In the genomic region with DNA sequence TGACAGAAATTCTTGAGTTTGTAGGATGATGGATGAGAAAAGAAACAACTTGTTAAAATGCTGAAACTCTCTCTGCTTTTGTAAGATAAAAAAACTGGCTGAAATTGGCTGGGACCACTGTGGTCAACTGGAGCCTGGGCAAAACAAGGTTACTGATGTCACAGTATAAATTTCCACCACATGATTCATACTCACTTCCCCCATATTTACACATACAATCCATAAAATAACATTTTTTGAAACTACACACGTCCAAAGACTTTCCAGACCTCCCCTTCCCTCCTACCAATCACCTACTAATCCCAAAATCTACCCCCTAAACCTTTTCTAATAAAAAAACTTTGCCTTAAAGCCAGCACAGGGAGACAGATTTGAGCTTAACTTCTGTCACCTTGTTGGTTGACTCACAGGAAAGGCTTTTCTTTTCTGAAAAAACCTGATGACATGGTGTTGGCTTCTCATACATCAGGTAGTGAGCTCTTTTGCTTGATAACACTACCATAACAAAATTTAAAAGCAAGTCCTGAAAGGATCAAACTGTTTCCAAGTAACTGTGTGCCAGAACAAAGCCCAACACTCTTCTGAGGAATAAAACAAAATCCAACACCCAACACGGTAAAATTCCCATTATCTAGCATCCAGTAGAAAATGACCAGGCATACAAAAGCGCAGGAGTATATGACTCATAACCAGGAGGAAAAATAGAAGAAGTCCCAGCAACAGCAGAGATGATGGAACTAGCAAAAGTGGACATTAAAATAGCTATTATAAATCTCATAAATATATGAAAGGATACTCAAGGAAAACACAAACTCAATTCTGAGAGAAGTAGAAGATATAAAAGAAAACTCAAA, we compare ENCODE assay signal across 1 cellular context.
TF ChIP-seq lines count a peak whose summit lies in the region.

No MANE protein-coding gene starts in this region.

TF ChIP-seq in HepG2, 621 proteins besides CTCF, POLR2A, EP300 and RAD21 (continued from another document):
- TF ChIP-seq ZIK1 (CRISPR knock-in tag; IDR thresholded peaks at IDR 0.05; ENCODE audit: borderline replicate concordance, low read depth) (no peak), SRSF1 (optimal IDR thresholded peaks at IDR 0.05; ENCODE audit: low read depth, low read length) (no peak), PAWR (CRISPR knock-in tag; IDR thresholded peaks at IDR 0.05; ENCODE audit: borderline replicate concordance) (no peak), BHLHE40 (IDR thresholded peaks at IDR 0.05; ENCODE audit: low read length) (no peak)
